1 cellular context compared by ENCODE assay signal in genomic region chr10:114879093-114879492, GRCh38.
TF ChIP-seq lines count a peak whose summit lies in the region.

No MANE protein-coding gene starts in this region.

TF ChIP-seq in HEK293, 187 proteins besides CTCF, POLR2A, EP300 and RAD21 (continued from another document):
- TF ChIP-seq KLF9 (tag by site-specific recombination; IDR thresholded peaks at IDR 0.05; ENCODE audit: low read depth): no peak; the same call in 1 of the 2 replicates
- TF ChIP-seq KLF1 (tag by site-specific recombination; IDR thresholded peaks at IDR 0.05): no peak
- TF ChIP-seq, protein P1, sequence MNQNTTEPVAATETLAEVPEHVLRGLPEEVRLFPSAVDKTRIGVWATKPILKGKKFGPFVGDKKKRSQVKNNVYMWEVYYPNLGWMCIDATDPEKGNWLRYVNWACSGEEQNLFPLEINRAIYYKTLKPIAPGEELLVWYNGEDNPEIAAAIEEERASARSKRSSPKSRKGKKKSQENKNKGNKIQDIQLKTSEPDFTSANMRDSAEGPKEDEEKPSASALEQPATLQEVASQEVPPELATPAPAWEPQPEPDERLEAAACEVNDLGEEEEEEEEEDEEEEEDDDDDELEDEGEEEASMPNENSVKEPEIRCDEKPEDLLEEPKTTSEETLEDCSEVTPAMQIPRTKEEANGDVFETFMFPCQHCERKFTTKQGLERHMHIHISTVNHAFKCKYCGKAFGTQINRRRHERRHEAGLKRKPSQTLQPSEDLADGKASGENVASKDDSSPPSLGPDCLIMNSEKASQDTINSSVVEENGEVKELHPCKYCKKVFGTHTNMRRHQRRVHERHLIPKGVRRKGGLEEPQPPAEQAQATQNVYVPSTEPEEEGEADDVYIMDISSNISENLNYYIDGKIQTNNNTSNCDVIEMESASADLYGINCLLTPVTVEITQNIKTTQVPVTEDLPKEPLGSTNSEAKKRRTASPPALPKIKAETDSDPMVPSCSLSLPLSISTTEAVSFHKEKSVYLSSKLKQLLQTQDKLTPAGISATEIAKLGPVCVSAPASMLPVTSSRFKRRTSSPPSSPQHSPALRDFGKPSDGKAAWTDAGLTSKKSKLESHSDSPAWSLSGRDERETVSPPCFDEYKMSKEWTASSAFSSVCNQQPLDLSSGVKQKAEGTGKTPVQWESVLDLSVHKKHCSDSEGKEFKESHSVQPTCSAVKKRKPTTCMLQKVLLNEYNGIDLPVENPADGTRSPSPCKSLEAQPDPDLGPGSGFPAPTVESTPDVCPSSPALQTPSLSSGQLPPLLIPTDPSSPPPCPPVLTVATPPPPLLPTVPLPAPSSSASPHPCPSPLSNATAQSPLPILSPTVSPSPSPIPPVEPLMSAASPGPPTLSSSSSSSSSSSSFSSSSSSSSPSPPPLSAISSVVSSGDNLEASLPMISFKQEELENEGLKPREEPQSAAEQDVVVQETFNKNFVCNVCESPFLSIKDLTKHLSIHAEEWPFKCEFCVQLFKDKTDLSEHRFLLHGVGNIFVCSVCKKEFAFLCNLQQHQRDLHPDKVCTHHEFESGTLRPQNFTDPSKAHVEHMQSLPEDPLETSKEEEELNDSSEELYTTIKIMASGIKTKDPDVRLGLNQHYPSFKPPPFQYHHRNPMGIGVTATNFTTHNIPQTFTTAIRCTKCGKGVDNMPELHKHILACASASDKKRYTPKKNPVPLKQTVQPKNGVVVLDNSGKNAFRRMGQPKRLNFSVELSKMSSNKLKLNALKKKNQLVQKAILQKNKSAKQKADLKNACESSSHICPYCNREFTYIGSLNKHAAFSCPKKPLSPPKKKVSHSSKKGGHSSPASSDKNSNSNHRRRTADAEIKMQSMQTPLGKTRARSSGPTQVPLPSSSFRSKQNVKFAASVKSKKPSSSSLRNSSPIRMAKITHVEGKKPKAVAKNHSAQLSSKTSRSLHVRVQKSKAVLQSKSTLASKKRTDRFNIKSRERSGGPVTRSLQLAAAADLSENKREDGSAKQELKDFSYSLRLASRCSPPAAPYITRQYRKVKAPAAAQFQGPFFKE (tag by site-specific recombination; IDR thresholded peaks at IDR 0.05; ENCODE audit: borderline replicate concordance): no peak
- no peak for TF ChIP-seq TRIM28 (IDR thresholded peaks at IDR 0.05; ENCODE audit: borderline replicate concordance, low read length)
- TF ChIP-seq ZBTB44 (tag by site-specific recombination; IDR thresholded peaks at IDR 0.05): peak; percentile 40; the same call in 1 of the 2 replicates
- TF ChIP-seq ZNF521 (tag by site-specific recombination; IDR thresholded peaks at IDR 0.05): no peak
- TF ChIP-seq MYNN (tag by site-specific recombination; IDR thresholded peaks at IDR 0.05; ENCODE audit: borderline replicate concordance): no peak
- TF ChIP-seq ZNF221 (tag by site-specific recombination; IDR thresholded peaks at IDR 0.05; ENCODE audit: borderline replicate concordance): no peak
- TF ChIP-seq ZFP69B (tag by site-specific recombination; IDR thresholded peaks at IDR 0.05): no peak
- TF ChIP-seq ZNF175 (tag by site-specific recombination; IDR thresholded peaks at IDR 0.05): no peak
- TF ChIP-seq, protein P2, sequence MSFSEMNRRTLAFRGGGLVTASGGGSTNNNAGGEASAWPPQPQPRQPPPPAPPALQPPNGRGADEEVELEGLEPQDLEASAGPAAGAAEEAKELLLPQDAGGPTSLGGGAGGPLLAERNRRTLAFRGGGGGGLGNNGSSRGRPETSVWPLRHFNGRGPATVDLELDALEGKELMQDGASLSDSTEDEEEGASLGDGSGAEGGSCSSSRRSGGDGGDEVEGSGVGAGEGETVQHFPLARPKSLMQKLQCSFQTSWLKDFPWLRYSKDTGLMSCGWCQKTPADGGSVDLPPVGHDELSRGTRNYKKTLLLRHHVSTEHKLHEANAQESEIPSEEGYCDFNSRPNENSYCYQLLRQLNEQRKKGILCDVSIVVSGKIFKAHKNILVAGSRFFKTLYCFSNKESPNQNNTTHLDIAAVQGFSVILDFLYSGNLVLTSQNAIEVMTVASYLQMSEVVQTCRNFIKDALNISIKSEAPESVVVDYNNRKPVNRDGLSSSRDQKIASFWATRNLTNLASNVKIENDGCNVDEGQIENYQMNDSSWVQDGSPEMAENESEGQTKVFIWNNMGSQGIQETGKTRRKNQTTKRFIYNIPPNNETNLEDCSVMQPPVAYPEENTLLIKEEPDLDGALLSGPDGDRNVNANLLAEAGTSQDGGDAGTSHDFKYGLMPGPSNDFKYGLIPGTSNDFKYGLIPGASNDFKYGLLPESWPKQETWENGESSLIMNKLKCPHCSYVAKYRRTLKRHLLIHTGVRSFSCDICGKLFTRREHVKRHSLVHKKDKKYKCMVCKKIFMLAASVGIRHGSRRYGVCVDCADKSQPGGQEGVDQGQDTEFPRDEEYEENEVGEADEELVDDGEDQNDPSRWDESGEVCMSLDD (tag by site-specific recombination; IDR thresholded peaks at IDR 0.05): no peak
- TF ChIP-seq ZSCAN23 (tag by site-specific recombination; IDR thresholded peaks at IDR 0.05): no peak
- 0 out of 2 replicates have a peak, but pooled peaks have one; percentile 12 for TF ChIP-seq ZNF692 (tag by site-specific recombination; IDR thresholded peaks at IDR 0.05)
- TF ChIP-seq, protein P3, sequence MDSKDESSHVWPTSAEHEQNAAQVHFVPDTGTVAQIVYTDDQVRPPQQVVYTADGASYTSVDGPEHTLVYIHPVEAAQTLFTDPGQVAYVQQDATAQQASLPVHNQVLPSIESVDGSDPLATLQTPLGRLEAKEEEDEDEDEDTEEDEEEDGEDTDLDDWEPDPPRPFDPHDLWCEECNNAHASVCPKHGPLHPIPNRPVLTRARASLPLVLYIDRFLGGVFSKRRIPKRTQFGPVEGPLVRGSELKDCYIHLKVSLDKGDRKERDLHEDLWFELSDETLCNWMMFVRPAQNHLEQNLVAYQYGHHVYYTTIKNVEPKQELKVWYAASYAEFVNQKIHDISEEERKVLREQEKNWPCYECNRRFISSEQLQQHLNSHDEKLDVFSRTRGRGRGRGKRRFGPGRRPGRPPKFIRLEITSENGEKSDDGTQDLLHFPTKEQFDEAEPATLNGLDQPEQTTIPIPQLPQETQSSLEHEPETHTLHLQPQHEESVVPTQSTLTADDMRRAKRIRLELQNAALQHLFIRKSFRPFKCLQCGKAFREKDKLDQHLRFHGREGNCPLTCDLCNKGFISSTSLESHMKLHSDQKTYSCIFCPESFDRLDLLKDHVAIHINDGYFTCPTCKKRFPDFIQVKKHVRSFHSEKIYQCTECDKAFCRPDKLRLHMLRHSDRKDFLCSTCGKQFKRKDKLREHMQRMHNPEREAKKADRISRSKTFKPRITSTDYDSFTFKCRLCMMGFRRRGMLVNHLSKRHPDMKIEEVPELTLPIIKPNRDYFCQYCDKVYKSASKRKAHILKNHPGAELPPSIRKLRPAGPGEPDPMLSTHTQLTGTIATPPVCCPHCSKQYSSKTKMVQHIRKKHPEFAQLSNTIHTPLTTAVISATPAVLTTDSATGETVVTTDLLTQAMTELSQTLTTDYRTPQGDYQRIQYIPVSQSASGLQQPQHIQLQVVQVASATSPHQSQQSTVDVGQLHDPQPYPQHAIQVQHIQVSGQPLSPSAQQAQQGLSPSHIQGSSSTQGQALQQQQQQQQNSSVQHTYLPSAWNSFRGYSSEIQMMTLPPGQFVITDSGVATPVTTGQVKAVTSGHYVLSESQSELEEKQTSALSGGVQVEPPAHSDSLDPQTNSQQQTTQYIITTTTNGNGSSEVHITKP (tag by site-specific recombination; IDR thresholded peaks at IDR 0.05): no peak
- TF ChIP-seq ZNF585B (tag by site-specific recombination; IDR thresholded peaks at IDR 0.05): no peak
- 0 out of 2 replicates have a peak, but pooled peaks have one; percentile 12 for TF ChIP-seq OSR2 (tag by site-specific recombination; IDR thresholded peaks at IDR 0.05)
- TF ChIP-seq KLF8 (tag by site-specific recombination; IDR thresholded peaks at IDR 0.05): peak; percentile 48; the same call in 1 of the 2 replicates
- TF ChIP-seq, protein P4, sequence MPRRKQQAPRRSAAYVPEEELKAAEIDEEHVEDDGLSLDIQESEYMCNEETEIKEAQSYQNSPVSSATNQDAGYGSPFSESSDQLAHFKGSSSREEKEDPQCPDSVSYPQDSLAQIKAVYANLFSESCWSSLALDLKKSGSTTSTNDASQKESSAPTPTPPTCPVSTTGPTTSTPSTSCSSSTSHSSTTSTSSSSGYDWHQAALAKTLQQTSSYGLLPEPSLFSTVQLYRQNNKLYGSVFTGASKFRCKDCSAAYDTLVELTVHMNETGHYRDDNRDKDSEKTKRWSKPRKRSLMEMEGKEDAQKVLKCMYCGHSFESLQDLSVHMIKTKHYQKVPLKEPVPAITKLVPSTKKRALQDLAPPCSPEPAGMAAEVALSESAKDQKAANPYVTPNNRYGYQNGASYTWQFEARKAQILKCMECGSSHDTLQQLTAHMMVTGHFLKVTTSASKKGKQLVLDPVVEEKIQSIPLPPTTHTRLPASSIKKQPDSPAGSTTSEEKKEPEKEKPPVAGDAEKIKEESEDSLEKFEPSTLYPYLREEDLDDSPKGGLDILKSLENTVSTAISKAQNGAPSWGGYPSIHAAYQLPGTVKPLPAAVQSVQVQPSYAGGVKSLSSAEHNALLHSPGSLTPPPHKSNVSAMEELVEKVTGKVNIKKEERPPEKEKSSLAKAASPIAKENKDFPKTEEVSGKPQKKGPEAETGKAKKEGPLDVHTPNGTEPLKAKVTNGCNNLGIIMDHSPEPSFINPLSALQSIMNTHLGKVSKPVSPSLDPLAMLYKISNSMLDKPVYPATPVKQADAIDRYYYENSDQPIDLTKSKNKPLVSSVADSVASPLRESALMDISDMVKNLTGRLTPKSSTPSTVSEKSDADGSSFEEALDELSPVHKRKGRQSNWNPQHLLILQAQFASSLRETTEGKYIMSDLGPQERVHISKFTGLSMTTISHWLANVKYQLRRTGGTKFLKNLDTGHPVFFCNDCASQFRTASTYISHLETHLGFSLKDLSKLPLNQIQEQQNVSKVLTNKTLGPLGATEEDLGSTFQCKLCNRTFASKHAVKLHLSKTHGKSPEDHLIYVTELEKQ (tag by site-specific recombination; IDR thresholded peaks at IDR 0.05; ENCODE audit: borderline replicate concordance): peak; percentile 93; the same call in 1 of the 2 replicates
- TF ChIP-seq, protein P5, sequence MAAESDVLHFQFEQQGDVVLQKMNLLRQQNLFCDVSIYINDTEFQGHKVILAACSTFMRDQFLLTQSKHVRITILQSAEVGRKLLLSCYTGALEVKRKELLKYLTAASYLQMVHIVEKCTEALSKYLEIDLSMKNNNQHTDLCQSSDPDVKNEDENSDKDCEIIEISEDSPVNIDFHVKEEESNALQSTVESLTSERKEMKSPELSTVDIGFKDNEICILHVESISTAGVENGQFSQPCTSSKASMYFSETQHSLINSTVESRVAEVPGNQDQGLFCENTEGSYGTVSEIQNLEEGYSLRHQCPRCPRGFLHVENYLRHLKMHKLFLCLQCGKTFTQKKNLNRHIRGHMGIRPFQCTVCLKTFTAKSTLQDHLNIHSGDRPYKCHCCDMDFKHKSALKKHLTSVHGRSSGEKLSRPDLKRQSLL (tag by site-specific recombination; IDR thresholded peaks at IDR 0.05): no peak
- no peak for TF ChIP-seq RBAK (tag by site-specific recombination; IDR thresholded peaks at IDR 0.05)
- TF ChIP-seq WT1 (tag by site-specific recombination; IDR thresholded peaks at IDR 0.05): peak; percentile 95
- no peak for TF ChIP-seq ZNF548 (tag by site-specific recombination; IDR thresholded peaks at IDR 0.05)
TF ChIP-seq in HEK293: peak in this region for 13.
